In the genomic region with DNA sequence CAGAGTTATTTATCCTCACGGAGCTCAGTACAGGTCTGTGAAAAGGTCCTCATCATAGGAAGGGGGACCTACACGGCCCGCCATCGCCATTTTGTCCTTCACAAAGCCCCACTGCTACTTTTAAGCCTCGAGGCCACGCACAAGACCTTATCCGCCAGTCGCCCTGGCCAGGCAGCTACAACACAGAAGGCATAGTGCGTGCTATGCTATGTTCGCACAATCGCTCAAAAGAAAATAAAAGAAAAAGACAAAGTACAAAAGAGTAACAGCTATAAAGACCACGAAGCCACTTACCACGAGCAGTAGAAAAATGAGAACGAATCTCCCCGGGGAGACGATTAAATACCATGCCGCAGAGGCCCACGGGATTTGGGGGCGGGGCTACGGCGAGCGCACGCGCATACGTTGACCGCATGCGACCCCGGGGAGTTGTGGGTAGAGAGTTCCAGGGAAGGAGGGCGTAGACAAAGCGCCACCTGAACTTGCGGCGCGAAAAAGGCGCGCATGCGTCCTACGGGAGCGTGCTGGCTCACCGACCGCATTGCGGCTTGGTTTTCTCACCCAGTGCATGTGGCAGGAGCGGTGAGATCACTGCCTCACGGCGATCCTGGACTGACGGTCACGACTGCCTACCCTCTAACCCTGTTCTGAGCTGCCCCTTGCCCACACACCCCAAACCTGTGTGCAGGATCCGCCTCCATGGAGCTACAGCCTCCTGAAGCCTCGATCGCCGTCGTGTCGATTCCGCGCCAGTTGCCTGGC, we compare ENCODE assay signal across 8 cellular contexts. TPM values are rescaled to one million over a fixed set of nuclear protein-coding genes. Genes with fewer than 3 reads are reported as not detected.
DNase-seq lines count a peak whose midpoint lies in the region; ATAC-seq and TF ChIP-seq lines count a peak whose summit lies in the region.

No MANE protein-coding gene starts in this region.

- H3K27me3 ChIP-seq in uterus: no peaks in the 10 kb centered on the region

- H3K4me3 ChIP-seq in uterus: peak overlapping the region; percentile 66 to 81

- H3K27ac ChIP-seq in angular gyrus (ENCODE audit: low read depth, low read length) (peak overlapping the region; percentile 80), uterus (peak overlapping the region; percentile 79 to 86)

- no peaks in the 10 kb centered on the region for H3K36me3 ChIP-seq in uterus

- peak in 1 of 4 experiments; percentile 45 for TF ChIP-seq CTCF in uterus (IDR thresholded peaks at IDR 0.05)

- ATAC-seq in HG02884 (IDR thresholded peaks at IDR 0.05; ENCODE audit: unreplicated experiment) (peak; percentile 85), left ventricle myocardium superior (peak; percentile 97)

- TF ChIP-seq POLR2A in GM15510 (IDR thresholded peaks at IDR 0.05; ENCODE audit: borderline replicate concordance, extremely low read depth, insufficient read length): peak; percentile 99
- peak; percentile 84 to 93 for TF ChIP-seq POLR2A in uterus (IDR thresholded peaks at IDR 0.05)

- DNase-seq in NCI-H1694 (lab: John Stamatoyannopoulos, UW) (peak; percentile 90), left ventricle myocardium superior (peak; percentile 96), pulmonary artery endothelial cell (ENCODE audit: low read depth, low spot score) (peak; percentile 92), uterus (peak; percentile 97)

- peaks cover 53% of the 10 kb centered on the region for H3K4me1 Mint-ChIP-seq in T-helper 1 cell treated with Interleukin-12 subunit alpha and Interleukin-12 subunit beta and Interleukin-4 antibody, amounts not matched to agents 30 μg/mL and 1 μg/mL, for 36 hours (ENCODE audit: low read depth)

- H3K9me3 Mint-ChIP-seq in T-helper 1 cell treated with Interleukin-12 subunit alpha and Interleukin-12 subunit beta and Interleukin-4 antibody, amounts not matched to agents 30 μg/mL and 1 μg/mL, for 36 hours: no peaks in the 10 kb centered on the region

- peaks cover 9 to 20% of the 10 kb centered on the region in 2 donors for H3K4me1 ChIP-seq in uterus

- H3K36me3 Mint-ChIP-seq in T-helper 1 cell treated with Interleukin-12 subunit alpha and Interleukin-12 subunit beta and Interleukin-4 antibody, amounts not matched to agents 30 μg/mL and 1 μg/mL, for 36 hours (ENCODE audit: low read depth): peaks cover 40% of the 10 kb centered on the region

- H3K27ac Mint-ChIP-seq in T-helper 1 cell treated with Interleukin-12 subunit alpha and Interleukin-12 subunit beta and Interleukin-4 antibody, amounts not matched to agents 30 μg/mL and 1 μg/mL, for 36 hours: peak overlapping the region; percentile 95

- intact Hi-C loops in left ventricle myocardium superior (cut with micrococcal nuclease): no loop called here
- intact Hi-C loops in uterus (cut with DNase I; ENCODE audit: low total_unique reads): no loop called here

- H3K9me3 ChIP-seq in uterus: no peaks in the 10 kb centered on the region

- H3K27me3 Mint-ChIP-seq in T-helper 1 cell treated with Interleukin-12 subunit alpha and Interleukin-12 subunit beta and Interleukin-4 antibody, amounts not matched to agents 30 μg/mL and 1 μg/mL, for 36 hours (ENCODE audit: low read depth): no peaks in the 10 kb centered on the region

- H3K4me3 Mint-ChIP-seq in T-helper 1 cell treated with Interleukin-12 subunit alpha and Interleukin-12 subunit beta and Interleukin-4 antibody, amounts not matched to agents 30 μg/mL and 1 μg/mL, for 36 hours: peak overlapping the region; percentile 97

RNA-seq across cellular contexts. Expression of a gene that starts 16.4 kb away (rescaled TPM):
- 25.8 TPM for total RNA-seq in left ventricle myocardium superior
- 71.1 and 71.2 TPM in 2 replicates for total RNA-seq in pulmonary artery endothelial cell
- 10 to 100 TPM in 3 of 4 donors, 1 to 10 TPM in 1; 10.0 to 66.0 (median 35.0) TPM for total RNA-seq in uterus

RNA-seq across cellular contexts. Expression of a gene that starts 23.1 kb away (rescaled TPM):
- total RNA-seq in left ventricle myocardium superior (not detected), pulmonary artery endothelial cell (0.26 TPM in 1 of 2 replicates, not detected in the other), uterus (not detected)

RNA-seq across cellular contexts. Expression of a gene that starts 23.9 kb away (rescaled TPM):
- total RNA-seq in left ventricle myocardium superior: 19.5 TPM
- 35.9 and 39.6 TPM in 2 replicates for total RNA-seq in pulmonary artery endothelial cell
- total RNA-seq in uterus: 10 to 100 TPM; 36.5 to 73.5 (median 55.2) TPM

RNA-seq across cellular contexts. Expression of a gene that starts 24.9 kb away (rescaled TPM):
- total RNA-seq in left ventricle myocardium superior (36.4 TPM), pulmonary artery endothelial cell (140 and 175 TPM in 2 replicates), uterus (100 to 1,000 TPM in 2 of 4 donors, 10 to 100 TPM in 2; 69.8 to 206 (median 98.4) TPM)

RNA-seq across cellular contexts. Expression of a gene that starts 50.5 kb away (rescaled TPM):
- total RNA-seq in left ventricle myocardium superior (49.6 TPM), pulmonary artery endothelial cell (14.8 and 38.9 TPM in 2 replicates), uterus (10 to 100 TPM; 41.0 to 96.2 (median 50.2) TPM)

Comparison
In these comparisons a context has a peak if more than half of its experiments do, and no peak if none do; other contexts are left out.
1. Peak in every context shown above with its lines: DNase-seq, ATAC-seq, H3K4me3 ChIP-seq and H3K27ac ChIP-seq.